In genomic region chr14:34874386-34875030, GRCh38 we compare ENCODE assay signal across 8 cellular contexts. TPM values are rescaled to one million over a fixed set of nuclear protein-coding genes. Genes with fewer than 3 reads are reported as not detected.
DNase-seq lines count a peak whose midpoint lies in the region; FAIRE-seq and TF ChIP-seq lines count a peak whose summit lies in the region.

No MANE protein-coding gene starts in this region.

- no peaks in the 10 kb centered on the region for H3K36me3 ChIP-seq in brain microvascular endothelial cell (replicated peaks)

- peak; percentile 33 for FAIRE-seq in GM12891 (lab: Jason Lieb, UNC)

- peak overlapping the region; percentile 83 for H3K4me3 ChIP-seq in brain microvascular endothelial cell (ENCODE audit: low read depth, low read length)

- TF ChIP-seq POLR2A in GM12891 (IDR thresholded peaks at IDR 0.05; ENCODE audit: low read depth, low read length) = no peak

- in situ Hi-C loops in brain microvascular endothelial cell (cut with HindIII; ENCODE audit: low pct_ligation_motif_present, low sequenced_read_pairs) = no loop called here

- TF ChIP-seq CTCF in brain microvascular endothelial cell (IDR thresholded peaks at IDR 0.05; ENCODE audit: low read depth, low read length, missing control alignments) = no peak

- H3K27ac ChIP-seq in brain microvascular endothelial cell = peak overlapping the region; percentile 95

- no peaks in the 10 kb centered on the region for H3K27me3 Mint-ChIP-seq in T-helper 2 cell treated with Interferon-gamma antibody and Interleukin-4, amounts not matched to agents 5 μg/mL and 100 μg/mL, for 36 hours (ENCODE audit: low read depth)

- no peaks in the 10 kb centered on the region for H3K27me3 ChIP-seq in brain microvascular endothelial cell (replicated peaks)

- peaks cover 25% of the 10 kb centered on the region for H3K4me1 Mint-ChIP-seq in T-helper 2 cell treated with Interferon-gamma antibody and Interleukin-4, amounts not matched to agents 5 μg/mL and 100 μg/mL, for 36 hours (ENCODE audit: low read depth)

- H3K9me3 Mint-ChIP-seq in T-helper 2 cell treated with Interferon-gamma antibody and Interleukin-4, amounts not matched to agents 5 μg/mL and 100 μg/mL, for 36 hours = no peaks in the 10 kb centered on the region

- H3K4me3 Mint-ChIP-seq in T-helper 2 cell treated with Interferon-gamma antibody and Interleukin-4, amounts not matched to agents 5 μg/mL and 100 μg/mL, for 36 hours = peak overlapping the region; percentile 85

- DNase-seq in GM12891 (ENCODE audit: insufficient read length, low spot score) (peak; percentile 39), HCEC 1CT (peak; percentile 57), M059J (ENCODE audit: low read depth) (peak; percentile 54), brain microvascular endothelial cell (peak; percentile 30), iPS-NIHi11 (ENCODE audit: low spot score) (peak; percentile 79), NCI-H1048 (lab: John Stamatoyannopoulos, UW) (no peak)
- no peak for DNase-seq in T-helper 2 cell treated with Interferon-gamma antibody and Interleukin-4, amounts not matched to agents 5 μg/mL and 100 μg/mL, for 36 hours (ENCODE audit: low spot score)
- peak; percentile 21 to 30 for DNase-seq in stimulated activated CD4-positive, alpha-beta T cell treated with anti-CD3 and anti-CD28 coated beads, Interleukin-12 subunit alpha, Interleukin-12 subunit beta, amount 100 ng/mL, for 24 hours (ENCODE audit: low read depth in 2 of 2)

- H3K36me3 Mint-ChIP-seq in T-helper 2 cell treated with Interferon-gamma antibody and Interleukin-4, amounts not matched to agents 5 μg/mL and 100 μg/mL, for 36 hours (ENCODE audit: low read depth) = peaks cover 22% of the 10 kb centered on the region

- H3K27ac Mint-ChIP-seq in T-helper 2 cell treated with Interferon-gamma antibody and Interleukin-4, amounts not matched to agents 5 μg/mL and 100 μg/mL, for 36 hours = peak overlapping the region; percentile 95

TF ChIP-seq in GM12891, 5 proteins besides CTCF, POLR2A, EP300 and RAD21:
- TF ChIP-seq PAX5 (IDR thresholded peaks at IDR 0.05; ENCODE audit: insufficient read depth, low read length, severe bottlenecking) = no peak
- no peak for TF ChIP-seq TAF1 (IDR thresholded peaks at IDR 0.05; ENCODE audit: low read depth, low read length)
- no peak for TF ChIP-seq POLR2AphosphoS5 (IDR thresholded peaks at IDR 0.05; ENCODE audit: low read depth, low read length)
- TF ChIP-seq POU2F2 (IDR thresholded peaks at IDR 0.05; ENCODE audit: low read depth, low read length) = no peak
- no peak for TF ChIP-seq SPI1 (IDR thresholded peaks at IDR 0.05; ENCODE audit: low read depth, low read length)

RNA-seq across cellular contexts. Expression of gene BAZ1A, which starts 0.7 kb away (rescaled TPM):
- 27.6 TPM for polyA plus RNA-seq in GM12891 (2012; ENCODE audit: low read depth, missing spikeins)
- 23.7 and 39.6 TPM in 2 replicates for total RNA-seq in M059J (2014; rRNA removed; shearing (Covaris generic))

Comparison
In these comparisons a context has a peak if more than half of its experiments do, and no peak if none do; other contexts are left out.
1. DNase-seq: peak in GM12891 (single experiment), HCEC 1CT (single experiment), M059J (single experiment), brain microvascular endothelial cell (single experiment), iPS-NIHi11 (single experiment) and stimulated activated CD4-positive, alpha-beta T cell treated with anti-CD3 and anti-CD28 coated beads, Interleukin-12 subunit alpha, Interleukin-12 subunit beta, amount 100 ng/mL, for 24 hours (2 of 2); none in T-helper 2 cell treated with Interferon-gamma antibody and Interleukin-4, amounts not matched to agents 5 μg/mL and 100 μg/mL, for 36 hours (single experiment) and NCI-H1048 (single experiment).